25 cellular contexts compared by ENCODE assay signal in the genomic region with DNA sequence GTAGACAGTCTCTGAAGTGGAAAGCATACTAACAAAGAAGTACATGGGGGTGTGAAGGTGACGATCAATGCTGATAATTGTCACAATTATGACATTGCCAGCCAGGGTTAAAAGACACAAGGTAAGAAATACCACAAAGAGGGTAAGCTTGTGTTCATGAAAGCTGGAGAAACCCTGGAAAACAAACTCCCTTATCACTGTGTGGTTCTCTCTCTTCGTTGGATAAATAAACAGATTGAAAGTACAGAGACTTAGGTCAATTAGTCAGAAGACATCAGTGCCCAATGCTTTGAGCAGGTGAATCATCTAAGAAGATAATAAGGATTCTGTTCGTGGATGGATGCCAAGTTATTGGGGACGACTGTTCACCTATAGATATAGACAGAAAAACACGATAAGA. TPM values are rescaled to one million over a fixed set of nuclear protein-coding genes. Genes with fewer than 3 reads are reported as not detected.
"Had no signal": no experiment of that assay in that cellular context is flagged by ENCODE, and none has a peak within 500 bp of the region (broad histone marks: within the 10 kb centered on the region; RNA-seq: fewer than 3 reads in every experiment).

No MANE protein-coding gene starts in this region.

- H3K4me1 Mint-ChIP-seq: activated B cell treated with CpG ODN at 0.5 μM for 24 hours; activated CD4-positive, alpha-beta T cell treated with anti-CD3 and anti-CD28 coated beads, Interleukin-2, amount 10 ng/mL, durations not matched to agents 24 days and 14 days; T-cell had no signal

- H3K9me3 Mint-ChIP-seq: activated B cell treated with CpG ODN at 0.5 μM for 24 hours; activated CD4-positive, alpha-beta memory T cell treated with anti-CD3 and anti-CD28 coated beads for 36 hours; activated CD4-positive, alpha-beta T cell treated with anti-CD3 and anti-CD28 coated beads, Interleukin-2, amount 10 ng/mL, durations not matched to agents 24 days and 14 days; activated naive CD4-positive, alpha-beta T cell treated with anti-CD3 and anti-CD28 coated beads for 36 hours; activated T-cell treated with anti-CD3 and anti-CD28 coated beads, Interleukin-2, amount 50 U/mL, for 4 hours; T-cell had no signal

- H3K36me3 Mint-ChIP-seq: activated CD4-positive, alpha-beta memory T cell treated with anti-CD3 and anti-CD28 coated beads for 36 hours; activated naive CD8-positive, alpha-beta T cell; T-cell had no signal

- H3K4me3 ChIP-seq: SK-N-MC had no signal

- H3K27me3 ChIP-seq: brain microvascular endothelial cell had no signal

- H3K27ac ChIP-seq: brain microvascular endothelial cell, SK-N-MC had no signal

- H3K4me3 Mint-ChIP-seq: activated B cell treated with CpG ODN at 0.5 μM for 24 hours; activated CD4-positive, alpha-beta memory T cell treated with anti-CD3 and anti-CD28 coated beads for 36 hours; activated CD4-positive, alpha-beta T cell treated with anti-CD3 and anti-CD28 coated beads, Interleukin-2, amount 10 ng/mL, durations not matched to agents 24 days and 14 days; activated naive CD4-positive, alpha-beta T cell treated with anti-CD3 and anti-CD28 coated beads for 36 hours; activated naive CD8-positive, alpha-beta T cell; activated T-cell treated with anti-CD3 and anti-CD28 coated beads, Interleukin-2, amount 50 U/mL, for 4 hours; T-cell had no signal

- H3K27ac Mint-ChIP-seq: activated B cell treated with CpG ODN at 0.5 μM for 24 hours; activated CD4-positive, alpha-beta memory T cell treated with anti-CD3 and anti-CD28 coated beads for 36 hours; activated CD4-positive, alpha-beta T cell treated with anti-CD3 and anti-CD28 coated beads, Interleukin-2, amount 10 ng/mL, durations not matched to agents 24 days and 14 days; activated naive CD4-positive, alpha-beta T cell treated with anti-CD3 and anti-CD28 coated beads for 36 hours; activated naive CD8-positive, alpha-beta T cell had no signal

- H3K36me3 ChIP-seq: brain microvascular endothelial cell had no signal

- DNase-seq: activated B cell treated with CpG ODN at 0.5 μM for 24 hours; activated CD4-positive, alpha-beta memory T cell treated with anti-CD3 and anti-CD28 coated beads for 36 hours; activated CD4-positive, alpha-beta T cell treated with anti-CD3 and anti-CD28 coated beads for 1 hour; activated CD4-positive, alpha-beta T cell treated with anti-CD3 and anti-CD28 coated beads, Interleukin-2, amount 10 ng/mL, durations not matched to agents 24 days and 14 days; activated CD8-positive, alpha-beta memory T cell treated with anti-CD3 and anti-CD28 coated beads for 24 hours; activated effector memory CD4-positive, alpha-beta T cell treated with anti-CD3 and anti-CD28 coated beads, Interleukin-2, amount 50 U/mL, for 16 hours; activated naive CD4-positive, alpha-beta T cell treated with anti-CD3 and anti-CD28 coated beads for 36 hours; activated T-cell treated with anti-CD3 and anti-CD28 coated beads, Interleukin-2, amount 50 U/mL, for 4 hours; brain microvascular endothelial cell; central memory CD4-positive, alpha-beta T cell; NCI-H1092; NCI-H1417; NCI-H1930; NCI-H2171 treated with DMSO at 0.1 percent for 48 hours; NCI-H226; NCI-H526; NCI-H774; NK-92 treated with Interleukin-12 subunit alpha and Interleukin-12 subunit beta, amount 100 ng/mL, for 24 hours; RPMI8226; T-cell; T-helper 2 cell; T1000 had no signal

RNA-seq across cellular contexts. Expression of gene FCER1A, which starts 22.4 kb away (rescaled TPM):
- total RNA-seq: activated B cell treated with CpG ODN at 0.5 μM for 24 hours; activated CD4-positive, alpha-beta memory T cell treated with anti-CD3 and anti-CD28 coated beads for 36 hours; activated CD4-positive, alpha-beta T cell treated with anti-CD3 and anti-CD28 coated beads, Interleukin-2, amount 10 ng/mL, durations not matched to agents 24 days and 14 days; activated naive CD4-positive, alpha-beta T cell treated with anti-CD3 and anti-CD28 coated beads for 36 hours; activated T-cell treated with anti-CD3 and anti-CD28 coated beads, Interleukin-2, amount 50 U/mL, for 4 hours; chondrocyte had no signal
